In genomic region chrX:40694833-40695232, GRCh38 we compare ENCODE assay signal across 18 cellular contexts. TPM values are rescaled to one million over a fixed set of nuclear protein-coding genes. Genes with fewer than 3 reads are reported as not detected.
DNase-seq lines count a peak whose midpoint lies in the region; ATAC-seq and TF ChIP-seq lines count a peak whose summit lies in the region.
"Had no signal": no experiment of that assay in that cellular context is flagged by ENCODE, and none has a peak within 500 bp of the region (broad histone marks: within the 10 kb centered on the region; RNA-seq: fewer than 3 reads in every experiment).

No MANE protein-coding gene starts in this region.

- no peak overlapping the region for H3K4me3 Mint-ChIP-seq in endothelial cell (ENCODE audit: unreplicated experiment)
- no peak overlapping the region for H3K4me3 Mint-ChIP-seq in T-cell

- TF ChIP-seq CTCF in endothelial cell (IDR thresholded peaks at IDR 0.05; ENCODE audit: unreplicated experiment): no peak

- peak overlapping the region; percentile 10 for H3K27ac ChIP-seq in angular gyrus (ENCODE audit: low read depth, low read length)
- H3K27ac ChIP-seq: HL-60, RWPE1 had no signal

- ATAC-seq in T-cell (replicated peaks in 1 of 4): no peak
- no peak for ATAC-seq in GM21619 (IDR thresholded peaks at IDR 0.05; ENCODE audit: unreplicated experiment)

- intact Hi-C loops in cardiac septum (cut with DNase I): no loop called here

- POLR2A ChIA-PET in T-cell (lab: Charles Lee): no interaction called here

- H3K9me3 Mint-ChIP-seq in endothelial cell (ENCODE audit: unreplicated experiment) (no peaks in the 10 kb centered on the region), T-cell (no peaks in the 10 kb centered on the region)

- peak overlapping the region; percentile 30 for H3K27ac Mint-ChIP-seq in endothelial cell (ENCODE audit: unreplicated experiment)
- no peak overlapping the region for H3K27ac Mint-ChIP-seq in T-cell

- H3K4me1 Mint-ChIP-seq in endothelial cell (ENCODE audit: unreplicated experiment) (no peaks in the 10 kb centered on the region), T-cell (no peaks in the 10 kb centered on the region)

- CTCF ChIA-PET in T-cell (lab: Charles Lee): interaction anchor here in 1 of 2 donors (1.4 kb wide), 1 partner anchor 43 kb away, joined by 5 read pairs; no protein-coding TSS in a partner anchor

- H3K27me3 Mint-ChIP-seq in endothelial cell (ENCODE audit: unreplicated experiment): no peaks in the 10 kb centered on the region
- no peaks in the 10 kb centered on the region for H3K27me3 Mint-ChIP-seq in T-cell

- DNase-seq in HCEC 1CT (peak; percentile 28), endothelial cell (ENCODE audit: low spot score) (no peak), kidney tubule cell (ENCODE audit: low spot score) (peak; percentile 21), GM03348 (ENCODE audit: low spot score) (no peak), T-cell (no peak), cardiac septum (ENCODE audit: low spot score) (no peak)
- DNase-seq: C1 segment of cervical spinal cord, DND-41, GF-D8, H7, NCI-H1048, NCI-H1436 treated with DMSO at 0.1 percent for 48 hours, NCI-H2029 treated with DMSO at 0.1 percent for 48 hours, NCI-H774 had no signal

- peaks cover 16% of the 10 kb centered on the region for H3K36me3 Mint-ChIP-seq in endothelial cell (ENCODE audit: low read depth, unreplicated experiment)
- peaks cover 37% of the 10 kb centered on the region for H3K36me3 Mint-ChIP-seq in T-cell

RNA-seq across cellular contexts. Expression of gene MED14, which starts 40.5 kb away (rescaled TPM):
- total RNA-seq in endothelial cell (ENCODE audit: unreplicated experiment): 57.6 TPM
- total RNA-seq in T-cell: 10 to 100 TPM; 30.7 to 56.0 (median 43.2) TPM
- total RNA-seq in cardiac septum: 38.3 TPM

RNA-seq across cellular contexts. Expression of gene CXorf38, which starts 47.5 kb away (rescaled TPM):
- total RNA-seq in endothelial cell (ENCODE audit: unreplicated experiment) (9.3 TPM), T-cell (10 to 100 TPM; 15.2 to 31.0 (median 25.9) TPM), cardiac septum (6.2 TPM)

Comparison
In these comparisons a context has a peak if more than half of its experiments do, and no peak if none do; other contexts are left out.
1. DNase-seq: peak in HCEC 1CT (single experiment) and kidney tubule cell (single experiment); none in endothelial cell (single experiment), GM03348 (single experiment), T-cell (0 of 34) and cardiac septum (single experiment).